In the genomic region with DNA sequence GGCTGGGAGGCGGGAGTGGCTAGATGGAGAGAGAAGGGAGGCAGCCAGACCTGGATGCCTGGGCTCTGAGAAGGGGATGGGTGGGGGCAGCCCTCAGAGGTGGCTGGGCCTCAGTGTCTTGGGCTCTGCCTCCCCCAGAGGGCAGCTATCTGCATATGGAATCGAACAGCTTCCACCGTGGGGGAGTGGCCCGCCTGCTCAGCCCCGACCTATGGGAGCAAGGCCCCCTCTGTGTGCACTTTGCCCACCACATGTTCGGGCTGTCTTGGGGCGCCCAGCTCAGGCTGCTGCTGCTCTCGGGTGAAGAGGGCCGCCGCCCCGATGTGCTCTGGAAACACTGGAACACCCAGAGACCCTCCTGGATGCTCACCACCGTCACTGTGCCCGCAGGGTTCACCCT, we compare ENCODE assay signal across 3 cellular contexts.
TF ChIP-seq lines count a peak whose summit lies in the region.

No MANE protein-coding gene starts in this region.

TF ChIP-seq in GM23338, 12 proteins besides CTCF, POLR2A, EP300 and RAD21 (continues in another document):
- TF ChIP-seq, protein P1, sequence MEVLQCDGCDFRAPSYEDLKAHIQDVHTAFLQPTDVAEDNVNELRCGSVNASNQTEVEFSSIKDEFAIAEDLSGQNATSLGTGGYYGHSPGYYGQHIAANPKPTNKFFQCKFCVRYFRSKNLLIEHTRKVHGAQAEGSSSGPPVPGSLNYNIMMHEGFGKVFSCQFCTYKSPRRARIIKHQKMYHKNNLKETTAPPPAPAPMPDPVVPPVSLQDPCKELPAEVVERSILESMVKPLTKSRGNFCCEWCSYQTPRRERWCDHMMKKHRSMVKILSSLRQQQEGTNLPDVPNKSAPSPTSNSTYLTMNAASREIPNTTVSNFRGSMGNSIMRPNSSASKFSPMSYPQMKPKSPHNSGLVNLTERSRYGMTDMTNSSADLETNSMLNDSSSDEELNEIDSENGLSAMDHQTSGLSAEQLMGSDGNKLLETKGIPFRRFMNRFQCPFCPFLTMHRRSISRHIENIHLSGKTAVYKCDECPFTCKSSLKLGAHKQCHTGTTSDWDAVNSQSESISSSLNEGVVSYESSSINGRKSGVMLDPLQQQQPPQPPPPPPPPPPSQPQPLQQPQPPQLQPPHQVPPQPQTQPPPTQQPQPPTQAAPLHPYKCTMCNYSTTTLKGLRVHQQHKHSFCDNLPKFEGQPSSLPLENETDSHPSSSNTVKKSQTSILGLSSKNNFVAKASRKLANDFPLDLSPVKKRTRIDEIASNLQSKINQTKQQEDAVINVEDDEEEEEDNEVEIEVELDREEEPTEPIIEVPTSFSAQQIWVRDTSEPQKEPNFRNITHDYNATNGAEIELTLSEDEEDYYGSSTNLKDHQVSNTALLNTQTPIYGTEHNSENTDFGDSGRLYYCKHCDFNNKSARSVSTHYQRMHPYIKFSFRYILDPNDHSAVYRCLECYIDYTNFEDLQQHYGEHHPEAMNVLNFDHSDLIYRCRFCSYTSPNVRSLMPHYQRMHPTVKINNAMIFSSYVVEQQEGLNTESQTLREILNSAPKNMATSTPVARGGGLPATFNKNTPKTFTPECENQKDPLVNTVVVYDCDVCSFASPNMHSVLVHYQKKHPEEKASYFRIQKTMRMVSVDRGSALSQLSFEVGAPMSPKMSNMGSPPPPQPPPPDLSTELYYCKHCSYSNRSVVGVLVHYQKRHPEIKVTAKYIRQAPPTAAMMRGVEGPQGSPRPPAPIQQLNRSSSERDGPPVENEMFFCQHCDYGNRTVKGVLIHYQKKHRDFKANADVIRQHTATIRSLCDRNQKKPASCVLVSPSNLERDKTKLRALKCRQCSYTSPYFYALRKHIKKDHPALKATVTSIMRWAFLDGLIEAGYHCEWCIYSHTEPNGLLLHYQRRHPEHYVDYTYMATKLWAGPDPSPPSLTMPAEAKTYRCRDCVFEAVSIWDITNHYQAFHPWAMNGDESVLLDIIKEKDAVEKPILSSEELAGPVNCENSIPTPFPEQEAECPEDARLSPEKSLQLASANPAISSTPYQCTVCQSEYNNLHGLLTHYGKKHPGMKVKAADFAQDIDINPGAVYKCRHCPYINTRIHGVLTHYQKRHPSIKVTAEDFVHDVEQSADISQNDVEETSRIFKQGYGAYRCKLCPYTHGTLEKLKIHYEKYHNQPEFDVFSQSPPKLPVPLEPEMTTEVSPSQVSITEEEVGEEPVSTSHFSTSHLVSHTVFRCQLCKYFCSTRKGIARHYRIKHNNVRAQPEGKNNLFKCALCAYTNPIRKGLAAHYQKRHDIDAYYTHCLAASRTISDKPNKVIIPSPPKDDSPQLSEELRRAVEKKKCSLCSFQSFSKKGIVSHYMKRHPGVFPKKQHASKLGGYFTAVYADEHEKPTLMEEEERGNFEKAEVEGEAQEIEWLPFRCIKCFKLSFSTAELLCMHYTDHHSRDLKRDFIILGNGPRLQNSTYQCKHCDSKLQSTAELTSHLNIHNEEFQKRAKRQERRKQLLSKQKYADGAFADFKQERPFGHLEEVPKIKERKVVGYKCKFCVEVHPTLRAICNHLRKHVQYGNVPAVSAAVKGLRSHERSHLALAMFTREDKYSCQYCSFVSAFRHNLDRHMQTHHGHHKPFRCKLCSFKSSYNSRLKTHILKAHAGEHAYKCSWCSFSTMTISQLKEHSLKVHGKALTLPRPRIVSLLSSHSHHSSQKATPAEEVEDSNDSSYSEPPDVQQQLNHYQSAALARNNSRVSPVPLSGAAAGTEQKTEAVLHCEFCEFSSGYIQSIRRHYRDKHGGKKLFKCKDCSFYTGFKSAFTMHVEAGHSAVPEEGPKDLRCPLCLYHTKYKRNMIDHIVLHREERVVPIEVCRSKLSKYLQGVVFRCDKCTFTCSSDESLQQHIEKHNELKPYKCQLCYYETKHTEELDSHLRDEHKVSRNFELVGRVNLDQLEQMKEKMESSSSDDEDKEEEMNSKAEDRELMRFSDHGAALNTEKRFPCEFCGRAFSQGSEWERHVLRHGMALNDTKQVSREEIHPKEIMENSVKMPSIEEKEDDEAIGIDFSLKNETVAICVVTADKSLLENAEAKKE (CRISPR knock-in tag; IDR thresholded peaks at IDR 0.05) = no peak
- TF ChIP-seq NANOG (IDR thresholded peaks at IDR 0.05; ENCODE audit: borderline replicate concordance) = no peak

TF ChIP-seq in WTC11, 78 proteins besides CTCF, POLR2A, EP300 and RAD21:
- TF ChIP-seq NR2C2 (CRISPR knock-in tag; IDR thresholded peaks at IDR 0.05) = no peak
- TF ChIP-seq ZNF416 (CRISPR knock-in tag; IDR thresholded peaks at IDR 0.05) = no peak
- no peak for TF ChIP-seq SP1 (CRISPR knock-in tag; conservative IDR thresholded peaks at IDR 0.05)
- TF ChIP-seq GTF2I (CRISPR knock-in tag; conservative IDR thresholded peaks at IDR 0.05) = no peak
- TF ChIP-seq ZBTB43 (CRISPR knock-in tag; IDR thresholded peaks at IDR 0.05) = no peak
- TF ChIP-seq IRF2 (CRISPR knock-in tag; IDR thresholded peaks at IDR 0.05; ENCODE audit: borderline replicate concordance, low read depth) = no peak
- TF ChIP-seq ZNF423 (CRISPR knock-in tag; IDR thresholded peaks at IDR 0.05) = no peak
- no peak for TF ChIP-seq GABPB1 (CRISPR knock-in tag; IDR thresholded peaks at IDR 0.05)
- no peak for TF ChIP-seq ZNF138 (CRISPR knock-in tag; conservative IDR thresholded peaks at IDR 0.05)
- no peak for TF ChIP-seq OVOL2 (CRISPR knock-in tag; IDR thresholded peaks at IDR 0.05; ENCODE audit: borderline replicate concordance)
- no peak for TF ChIP-seq IRF1 (CRISPR knock-in tag; IDR thresholded peaks at IDR 0.05)
TF ChIP-seq in WTC11: peak in this region for 0.

TF ChIP-seq in HepG2, 621 proteins besides CTCF, POLR2A, EP300 and RAD21:
- TF ChIP-seq ZMAT3 (CRISPR knock-in tag; conservative IDR thresholded peaks at IDR 0.05) = no peak
- no peak for TF ChIP-seq ZSCAN9 (CRISPR knock-in tag; IDR thresholded peaks at IDR 0.05; ENCODE audit: borderline replicate concordance)
- no peak for TF ChIP-seq GABPA (IDR thresholded peaks at IDR 0.05; ENCODE audit: low read depth, low read length)
- no peak for TF ChIP-seq GABPA (CRISPR knock-in tag; IDR thresholded peaks at IDR 0.05; ENCODE audit: low read depth)
- TF ChIP-seq SPEN (CRISPR knock-in tag; IDR thresholded peaks at IDR 0.05; ENCODE audit: low read depth) = no peak
- no peak for TF ChIP-seq ZNF34 (CRISPR knock-in tag; IDR thresholded peaks at IDR 0.05; ENCODE audit: borderline replicate concordance)
- TF ChIP-seq ZNF550 (CRISPR knock-in tag; IDR thresholded peaks at IDR 0.05; ENCODE audit: borderline replicate concordance) = no peak
- TF ChIP-seq ZNF687 (CRISPR knock-in tag; IDR thresholded peaks at IDR 0.05) = peak; percentile 44
- no peak for TF ChIP-seq ZNF720 (CRISPR knock-in tag; IDR thresholded peaks at IDR 0.05)
- TF ChIP-seq POGZ (CRISPR knock-in tag; IDR thresholded peaks at IDR 0.05) = no peak
- TF ChIP-seq MTA3 (CRISPR knock-in tag; IDR thresholded peaks at IDR 0.05) = no peak
- no peak for TF ChIP-seq MAFG (CRISPR knock-in tag; IDR thresholded peaks at IDR 0.05)
- TF ChIP-seq MYPOP (CRISPR knock-in tag; IDR thresholded peaks at IDR 0.05) = no peak
- 0 out of 2 replicates have a peak, but pooled peaks have one; percentile 24 for TF ChIP-seq MYC (CRISPR knock-in tag; IDR thresholded peaks at IDR 0.05; ENCODE audit: borderline replicate concordance)
- no peak for TF ChIP-seq MED1 (CRISPR knock-in tag; IDR thresholded peaks at IDR 0.05)
- TF ChIP-seq MED13 (CRISPR knock-in tag; IDR thresholded peaks at IDR 0.05) = no peak
- TF ChIP-seq, protein P2, sequence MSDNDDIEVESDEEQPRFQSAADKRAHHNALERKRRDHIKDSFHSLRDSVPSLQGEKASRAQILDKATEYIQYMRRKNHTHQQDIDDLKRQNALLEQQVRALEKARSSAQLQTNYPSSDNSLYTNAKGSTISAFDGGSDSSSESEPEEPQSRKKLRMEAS (IDR thresholded peaks at IDR 0.05) = 0 out of 2 replicates have a peak, but pooled peaks have one; percentile 34
- no peak for TF ChIP-seq ZMYM2 (CRISPR knock-in tag; IDR thresholded peaks at IDR 0.05)
- TF ChIP-seq ZNF501 (CRISPR knock-in tag; IDR thresholded peaks at IDR 0.05) = no peak
- TF ChIP-seq HNF4A (CRISPR knock-in tag; IDR thresholded peaks at IDR 0.05) = 0 out of 2 replicates have a peak, but pooled peaks have one; percentile 22
- no peak for TF ChIP-seq ZNF274 (CRISPR knock-in tag; IDR thresholded peaks at IDR 0.05)
- TF ChIP-seq IKZF5 (CRISPR knock-in tag; IDR thresholded peaks at IDR 0.05) = no peak
- no peak for TF ChIP-seq TOPORS (CRISPR knock-in tag; IDR thresholded peaks at IDR 0.05)
- no peak for TF ChIP-seq TBL1XR1 (IDR thresholded peaks at IDR 0.05; ENCODE audit: borderline replicate concordance, low read length, partially characterized antibody)
- TF ChIP-seq ZBTB7B (CRISPR knock-in tag; IDR thresholded peaks at IDR 0.05) = no peak
- TF ChIP-seq GPN1 (CRISPR knock-in tag; IDR thresholded peaks at IDR 0.05; ENCODE audit: borderline replicate concordance) = no peak
- no peak for TF ChIP-seq TSC22D2 (CRISPR knock-in tag; IDR thresholded peaks at IDR 0.05; ENCODE audit: borderline replicate concordance)
TF ChIP-seq in HepG2: peak in this region for 4.
